In the genomic region with DNA sequence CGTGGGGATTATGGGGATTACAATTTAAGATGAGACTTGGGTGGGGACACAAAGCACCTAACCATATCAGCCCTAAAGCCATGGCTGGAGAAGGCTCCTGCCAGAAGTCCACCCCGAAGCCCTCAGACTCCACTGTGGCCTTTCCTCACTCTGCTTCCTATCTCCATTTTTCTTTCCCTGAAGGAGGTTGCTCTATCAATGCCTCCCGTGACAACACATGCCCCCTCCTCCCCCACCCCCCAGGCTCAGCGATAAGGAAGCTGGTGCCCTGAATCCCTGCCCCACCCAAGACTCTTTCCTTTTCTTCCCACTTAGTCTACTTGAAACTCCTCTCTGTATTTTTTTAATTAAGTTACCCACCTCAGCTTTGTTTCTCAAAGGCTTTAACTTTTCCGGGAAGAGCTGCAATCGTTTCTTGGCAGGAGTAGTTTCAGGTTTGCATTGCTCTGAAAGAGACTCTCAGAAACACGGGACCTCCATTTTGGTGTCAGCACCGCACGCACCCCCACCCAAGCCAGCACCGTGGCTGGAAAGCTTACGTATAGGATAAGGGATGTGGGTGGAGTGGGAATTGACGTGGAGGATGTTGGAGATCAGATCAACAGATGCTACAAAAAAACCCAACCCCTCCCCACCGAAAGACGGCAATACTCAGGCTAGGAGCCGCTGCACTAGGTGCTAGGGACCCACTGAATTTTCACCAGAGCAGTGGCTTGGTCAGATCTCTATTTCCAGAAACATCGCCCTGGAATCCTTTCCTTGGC, we compare ENCODE assay signal across 8 cellular contexts. TPM values are rescaled to one million over a fixed set of nuclear protein-coding genes. Genes with fewer than 3 reads are reported as not detected.
DNase-seq lines count a peak whose midpoint lies in the region; ATAC-seq and TF ChIP-seq lines count a peak whose summit lies in the region.

No MANE protein-coding gene starts in this region.

- WGBS in esophagus, 2 donors = 7 to 10% methylated on average over 16 of the region's 16 CpGs

- H3K4me1 ChIP-seq in CD4-positive, alpha-beta memory T cell (ENCODE audit: insufficient read depth, low read length) = peaks cover 22% of the 10 kb centered on the region
- H3K4me1 ChIP-seq in esophagus (ENCODE audit: control insufficient read depth in 2 of 2, insufficient read depth in 2 of 2, low read length in 1 of 2) = peaks cover 0 to 8% of the 10 kb centered on the region in 2 donors

- H3K4me1 Mint-ChIP-seq in CD4-positive, alpha-beta memory T cell = peaks cover 18 to 43% (median 33%) of the 10 kb centered on the region in 4 donors
- H3K4me1 Mint-ChIP-seq in naive thymus-derived CD8-positive, alpha-beta T cell = peaks cover 24 to 33% (median 32%) of the 10 kb centered on the region in 4 donors

- peaks cover 13% of the 10 kb centered on the region for H3K27me3 ChIP-seq in CD4-positive, alpha-beta memory T cell (ENCODE audit: insufficient read depth, low read length)
- H3K27me3 ChIP-seq in esophagus (ENCODE audit: control insufficient read depth in 1 of 2, insufficient read depth in 2 of 2, low read length in 2 of 2) = peaks cover 0 to 9% of the 10 kb centered on the region in 2 donors

- peak overlapping the region in 6 of 7 donors; percentile 71 to 90 (median 76) for H3K27ac Mint-ChIP-seq in CD4-positive, alpha-beta memory T cell
- H3K27ac Mint-ChIP-seq in naive thymus-derived CD8-positive, alpha-beta T cell = peak overlapping the region in 7 of 10 donors; percentile 30 to 87 (median 70)

- ATAC-seq in HG02623 (IDR thresholded peaks at IDR 0.05; ENCODE audit: unreplicated experiment) (peak; percentile 5), HG03135 (IDR thresholded peaks at IDR 0.05; ENCODE audit: unreplicated experiment) (no peak), GM21576 (IDR thresholded peaks at IDR 0.05; ENCODE audit: unreplicated experiment) (no peak)
- ATAC-seq in naive thymus-derived CD8-positive, alpha-beta T cell = peak; percentile 7 to 58

- peak overlapping the region; percentile 33 to 80 for H3K4me3 ChIP-seq in CD4-positive, alpha-beta memory T cell (ENCODE audit: low read length in 2 of 2)
- H3K4me3 ChIP-seq in esophagus (ENCODE audit: low read depth in 1 of 2, low read length in 2 of 2) = peak overlapping the region; percentile 48 to 58

- no peaks in the 10 kb centered on the region for H3K9me3 ChIP-seq in CD4-positive, alpha-beta memory T cell (ENCODE audit: control insufficient read depth in 1 of 2, low read length in 2 of 2)
- H3K9me3 ChIP-seq in esophagus (ENCODE audit: control insufficient read depth in 2 of 2, insufficient read depth in 1 of 2, low read depth in 1 of 2, low read length in 1 of 2) = peaks cover 0 to 1% of the 10 kb centered on the region in 2 donors

- H3K36me3 Mint-ChIP-seq in CD4-positive, alpha-beta memory T cell = peaks cover 4 to 5% of the 10 kb centered on the region in 2 donors
- peaks cover 8 to 14% (median 8%) of the 10 kb centered on the region in 3 donors for H3K36me3 Mint-ChIP-seq in naive thymus-derived CD8-positive, alpha-beta T cell

- H3K27ac ChIP-seq in CD4-positive, alpha-beta memory T cell (ENCODE audit: low read depth, low read length) = peak overlapping the region; percentile 15
- H3K27ac ChIP-seq in VCaP (peak overlapping the region; percentile 60), esophagus (ENCODE audit: low read depth in 2 of 2, low read length in 1 of 2) (no peak overlapping the region)

- H3K27me3 Mint-ChIP-seq in CD4-positive, alpha-beta memory T cell = peaks cover 12 to 17% of the 10 kb centered on the region in 2 donors
- peaks cover 5 to 25% (median 13%) of the 10 kb centered on the region in 5 donors for H3K27me3 Mint-ChIP-seq in naive thymus-derived CD8-positive, alpha-beta T cell

- intact Hi-C loops in CD4-positive, alpha-beta memory T cell (cut with micrococcal nuclease) = no loop called here

- TF ChIP-seq CTCF in VCaP (conservative IDR thresholded peaks at IDR 0.05) = no peak

- H3K9me3 Mint-ChIP-seq in CD4-positive, alpha-beta memory T cell = peaks cover 0 to 2% (median 0%) of the 10 kb centered on the region in 8 donors
- no peaks in the 10 kb centered on the region for H3K9me3 Mint-ChIP-seq in naive thymus-derived CD8-positive, alpha-beta T cell

- H3K36me3 ChIP-seq in CD4-positive, alpha-beta memory T cell (ENCODE audit: insufficient read depth, low read length) = no peaks in the 10 kb centered on the region
- no peaks in the 10 kb centered on the region for H3K36me3 ChIP-seq in esophagus (ENCODE audit: control insufficient read depth in 2 of 2, insufficient read depth in 2 of 2, low read length in 1 of 2)

- peak; percentile 28 to 70 (median 44) for DNase-seq in CD4-positive, alpha-beta memory T cell
- DNase-seq in naive thymus-derived CD8-positive, alpha-beta T cell = peak in 7 of 10 donors; percentile 9 to 55 (median 31)
- DNase-seq in NCI-H128 (lab: John Stamatoyannopoulos, UW; ENCODE audit: unreplicated experiment) = no peak

- peak overlapping the region; percentile 94 to 98 (median 95) for H3K4me3 Mint-ChIP-seq in CD4-positive, alpha-beta memory T cell
- peak overlapping the region; percentile 87 to 97 (median 94) for H3K4me3 Mint-ChIP-seq in naive thymus-derived CD8-positive, alpha-beta T cell

- CTCF ChIA-PET in CD4-positive, alpha-beta memory T cell (lab: Charles Lee; ENCODE audit: partially characterized antibody) = interaction anchor here (0.6 kb wide), 1 partner anchor 924 kb away, joined by 4 read pairs; no protein-coding TSS in a partner anchor

- POLR2A ChIA-PET in CD4-positive, alpha-beta memory T cell (lab: Charles Lee; ENCODE audit: partially characterized antibody) = no interaction called here
- POLR2A ChIA-PET in naive thymus-derived CD8-positive, alpha-beta T cell (lab: Charles Lee) = no interaction called here

RNA-seq across cellular contexts. Expression of a gene that starts 15.2 kb away (rescaled TPM):
- total RNA-seq in CD4-positive, alpha-beta memory T cell = not detected
- polyA plus RNA-seq in CD4-positive, alpha-beta memory T cell = not detected
- 1 to 10 TPM in 1 of 2 donors, under 1 TPM in 1; 0.45 to 1.5 TPM for polyA plus RNA-seq in esophagus
- total RNA-seq in naive thymus-derived CD8-positive, alpha-beta T cell = not detected
- polyA plus RNA-seq in naive thymus-derived CD8-positive, alpha-beta T cell = not detected

RNA-seq across cellular contexts. Expression of a gene that starts 55.9 kb away (rescaled TPM):
- 10 to 100 TPM; 18.7 to 23.5 TPM for total RNA-seq in CD4-positive, alpha-beta memory T cell
- polyA plus RNA-seq in CD4-positive, alpha-beta memory T cell = 10 to 100 TPM; 10.5 to 16.5 TPM
- 1 to 10 TPM; 4.2 to 5.9 TPM for polyA plus RNA-seq in esophagus
- 10 to 100 TPM; 16.4 to 22.1 TPM for total RNA-seq in naive thymus-derived CD8-positive, alpha-beta T cell
- 1 to 10 TPM; 7.0 to 9.6 (median 7.6) TPM for polyA plus RNA-seq in naive thymus-derived CD8-positive, alpha-beta T cell

Comparison
In these comparisons a context has a peak if more than half of its experiments do, and no peak if none do; other contexts are left out.
1. H3K27ac ChIP-seq: peak in CD4-positive, alpha-beta memory T cell (single experiment) and VCaP (single experiment); none in esophagus (0 of 2).
2. ATAC-seq: peak in HG02623 (single experiment) and naive thymus-derived CD8-positive, alpha-beta T cell (2 of 2); none in HG03135 (single experiment) and GM21576 (single experiment).